15 cellular contexts compared by ENCODE assay signal in the genomic region with DNA sequence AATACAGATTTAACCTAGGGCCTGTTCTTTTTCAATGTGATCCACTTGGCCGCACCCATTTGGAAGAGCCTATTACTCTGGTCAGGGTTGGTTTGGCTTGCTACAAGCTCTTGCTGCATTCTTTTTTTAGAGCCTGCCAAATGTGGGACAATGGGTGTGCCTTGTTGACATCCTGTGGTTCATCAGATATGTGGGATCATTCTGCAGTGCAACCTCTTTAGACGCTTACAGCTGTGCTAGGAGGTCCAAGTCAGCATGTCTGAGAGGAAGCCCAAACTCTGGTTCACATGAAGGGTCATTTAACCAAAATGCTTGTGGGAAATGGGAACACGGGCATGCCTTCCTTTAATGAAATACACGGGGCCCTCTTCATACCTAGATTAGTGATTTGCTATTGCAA.
DNase-seq lines count a peak whose midpoint lies in the region; ATAC-seq and TF ChIP-seq lines count a peak whose summit lies in the region.
"Had no signal": no experiment of that assay in that cellular context is flagged by ENCODE, and none has a peak within 500 bp of the region (broad histone marks: within the 10 kb centered on the region; RNA-seq: fewer than 3 reads in every experiment).

No MANE protein-coding gene starts in this region.

- intact Hi-C loops in heart right ventricle (cut with DNase I) (no loop called here), Right ventricle myocardium superior (cut with DNase I) (no loop called here)
- intact Hi-C loops in activated CD8-positive, alpha-beta T cell treated with anti-CD3 and anti-CD28 coated beads for 36 hours (cut with micrococcal nuclease), result no loop called here

- TF ChIP-seq POLR2A in Peyer's patch (IDR thresholded peaks at IDR 0.05), result no peak

- H3K4me1 ChIP-seq in heart right ventricle (peaks cover 0 to 17% (median 0%) of the 10 kb centered on the region in 9 donors), Peyer's patch (no peaks in the 10 kb centered on the region)

- no peaks in the 10 kb centered on the region for H3K4me1 Mint-ChIP-seq in activated CD8-positive, alpha-beta T cell treated with anti-CD3 and anti-CD28 coated beads for 36 hours (ENCODE audit: low read depth)
- H3K4me1 Mint-ChIP-seq: memory B cell had no signal

- no peaks in the 10 kb centered on the region for H3K27me3 Mint-ChIP-seq in activated CD8-positive, alpha-beta T cell treated with anti-CD3 and anti-CD28 coated beads for 36 hours
- H3K27me3 Mint-ChIP-seq: effector memory CD8-positive, alpha-beta T cell; memory B cell had no signal

- no peaks in the 10 kb centered on the region for H3K9me3 Mint-ChIP-seq in activated CD8-positive, alpha-beta T cell treated with anti-CD3 and anti-CD28 coated beads for 36 hours

- no peaks in the 10 kb centered on the region for H3K27me3 ChIP-seq in heart right ventricle
- H3K27me3 ChIP-seq in Peyer's patch, result no peaks in the 10 kb centered on the region

- H3K4me3 ChIP-seq in heart right ventricle, result no peak overlapping the region
- no peak overlapping the region for H3K4me3 ChIP-seq in choroid plexus epithelial cell (ENCODE audit: low read depth, low read length)
- H3K4me3 ChIP-seq in Peyer's patch, result no peak overlapping the region
- H3K4me3 ChIP-seq: smooth muscle cell had no signal

- peak in 1 of 2 donors; percentile 41 for DNase-seq in heart right ventricle
- DNase-seq in Right ventricle myocardium superior, result no peak
- DNase-seq in choroid plexus epithelial cell (ENCODE audit: low read depth), result peak; percentile 84
- DNase-seq in hepatic stellate cell (ENCODE audit: low spot score), result peak; percentile 25
- no peak for DNase-seq in Peyer's patch
- DNase-seq in activated CD8-positive, alpha-beta T cell treated with anti-CD3 and anti-CD28 coated beads for 36 hours, result no peak
- DNase-seq in DMS 273 (lab: John Stamatoyannopoulos, UW; ENCODE audit: unreplicated experiment), result no peak
- DNase-seq: activated gamma-delta T cell; effector memory CD8-positive, alpha-beta T cell; NCI-H2029 treated with DMSO at 0.1 percent for 48 hours; occipital lobe had no signal

- H3K9me3 ChIP-seq in heart right ventricle (peaks cover 0 to 4% (median 0%) of the 10 kb centered on the region in 11 donors), Peyer's patch (no peaks in the 10 kb centered on the region)

- TF ChIP-seq CTCF in heart right ventricle (IDR thresholded peaks at IDR 0.05) (no peak), choroid plexus epithelial cell (conservative IDR thresholded peaks at IDR 0.05; ENCODE audit: low read depth, low read length) (no peak), Peyer's patch (IDR thresholded peaks at IDR 0.05) (no peak)
- TF ChIP-seq CTCF in activated CD8-positive, alpha-beta T cell treated with anti-CD3 and anti-CD28 coated beads for 36 hours (IDR thresholded peaks at IDR 0.05), result no peak

- H3K27ac ChIP-seq in heart right ventricle, result peak overlapping the region in 5 of 10 donors; percentile 10 to 70 (median 31)
- no peak overlapping the region for H3K27ac ChIP-seq in Peyer's patch
- H3K27ac ChIP-seq: HL-60 had no signal

- no peak overlapping the region for H3K27ac Mint-ChIP-seq in activated CD8-positive, alpha-beta T cell treated with anti-CD3 and anti-CD28 coated beads for 36 hours
- H3K27ac Mint-ChIP-seq: effector memory CD8-positive, alpha-beta T cell; memory B cell had no signal

- H3K36me3 Mint-ChIP-seq in activated CD8-positive, alpha-beta T cell treated with anti-CD3 and anti-CD28 coated beads for 36 hours (ENCODE audit: low read depth), result no peaks in the 10 kb centered on the region
- H3K36me3 Mint-ChIP-seq: memory B cell had no signal

- no peaks in the 10 kb centered on the region for H3K36me3 ChIP-seq in heart right ventricle
- H3K36me3 ChIP-seq in Peyer's patch, result no peaks in the 10 kb centered on the region

- no peak overlapping the region for H3K4me3 Mint-ChIP-seq in activated CD8-positive, alpha-beta T cell treated with anti-CD3 and anti-CD28 coated beads for 36 hours
- H3K4me3 Mint-ChIP-seq: effector memory CD8-positive, alpha-beta T cell; memory B cell had no signal

- POLR2A ChIA-PET in activated CD8-positive, alpha-beta T cell treated with anti-CD3 and anti-CD28 coated beads for 36 hours (lab: Charles Lee), result no interaction called here

- ATAC-seq in heart right ventricle (peak in 7 of 8 donors; percentile 72 to 89 (median 82)), Right ventricle myocardium superior (ENCODE audit: poor library complexity) (no peak), HG03469 (IDR thresholded peaks at IDR 0.05; ENCODE audit: unreplicated experiment) (no peak)
- ATAC-seq in activated CD8-positive, alpha-beta T cell treated with anti-CD3 and anti-CD28 coated beads for 36 hours, result no peak
- ATAC-seq: effector memory CD8-positive, alpha-beta T cell had no signal

- CTCF ChIA-PET in activated CD8-positive, alpha-beta T cell treated with anti-CD3 and anti-CD28 coated beads for 36 hours (lab: Charles Lee), result no interaction called here

- WGBS in heart right ventricle, 2 donors, result 54 to 58% methylated on average over 4 of the region's 4 CpGs

Comparison
In these comparisons a context has a peak if more than half of its experiments do, and no peak if none do; other contexts are left out.
1. ATAC-seq: peak in heart right ventricle (7 of 8); none in Right ventricle myocardium superior (single experiment), HG03469 (single experiment) and activated CD8-positive, alpha-beta T cell treated with anti-CD3 and anti-CD28 coated beads for 36 hours (single experiment).
2. DNase-seq: peak in choroid plexus epithelial cell (single experiment) and hepatic stellate cell (single experiment); none in Right ventricle myocardium superior (single experiment), Peyer's patch (0 of 3), activated CD8-positive, alpha-beta T cell treated with anti-CD3 and anti-CD28 coated beads for 36 hours (single experiment) and DMS 273 (single experiment).